15 cellular contexts compared by ENCODE assay signal in genomic region chr10:3104251-3104918, GRCh38. TPM values are rescaled to one million over a fixed set of nuclear protein-coding genes. Genes with fewer than 3 reads are reported as not detected.
DNase-seq lines count a peak whose midpoint lies in the region; ATAC-seq and TF ChIP-seq lines count a peak whose summit lies in the region.
"Had no signal": no experiment of that assay in that cellular context is flagged by ENCODE, and none has a peak within 500 bp of the region (broad histone marks: within the 10 kb centered on the region; RNA-seq: fewer than 3 reads in every experiment).

No MANE protein-coding gene starts in this region.

- H3K27ac ChIP-seq in angular gyrus (ENCODE audit: low read depth, low read length) (peak overlapping the region; percentile 70), esophagus squamous epithelium (peak overlapping the region in 3 of 4 donors; percentile 19 to 89 (median 80)), spleen (no peak overlapping the region), uterus (no peak overlapping the region)
- H3K27ac ChIP-seq: BLaER1 treated with 17β-estradiol and CSF1 and Interleukin-3, amounts not matched to agents 10 nM and 100 nM; left lung had no signal

- no peak for TF ChIP-seq POLR2A in esophagus squamous epithelium (IDR thresholded peaks at IDR 0.05)
- no peak for TF ChIP-seq POLR2A in spleen (IDR thresholded peaks at IDR 0.05)
- TF ChIP-seq POLR2A in uterus (IDR thresholded peaks at IDR 0.05): no peak

- H3K36me3 ChIP-seq in esophagus squamous epithelium (peaks cover 7 to 76% (median 18%) of the 10 kb centered on the region in 3 donors), spleen (peaks cover 0 to 90% (median 59%) of the 10 kb centered on the region in 6 donors), uterus (no peaks in the 10 kb centered on the region)

- intact Hi-C loops in esophagus squamous epithelium (cut with DNase I) (no loop called here), spleen (cut with DNase I; ENCODE audit: low total_unique reads) (no loop called here), uterus (cut with DNase I; ENCODE audit: low total_unique reads) (no loop called here)

- ATAC-seq in left lobe of liver (peak; percentile 10), GM21381 (IDR thresholded peaks at IDR 0.05; ENCODE audit: unreplicated experiment) (no peak)
- ATAC-seq: left lung; naive thymus-derived CD4-positive, alpha-beta T cell; stimulated activated effector memory CD8-positive, alpha-beta T cell treated with anti-CD3 and anti-CD28 coated beads, Interleukin-12 subunit alpha, Interleukin-12 subunit beta, amount 100 ng/mL, for 72 hours had no signal

- H3K9me3 ChIP-seq in esophagus squamous epithelium (no peaks in the 10 kb centered on the region), spleen (no peaks in the 10 kb centered on the region), uterus (no peaks in the 10 kb centered on the region)
- H3K9me3 ChIP-seq: BLaER1 treated with 17β-estradiol and CSF1 and Interleukin-3, amounts not matched to agents 10 nM and 100 nM; left lung; sigmoid colon had no signal

- peaks cover 14 to 67% (median 24%) of the 10 kb centered on the region in 3 donors for H3K4me1 ChIP-seq in esophagus squamous epithelium
- peaks cover 0 to 1% (median 0%) of the 10 kb centered on the region in 6 donors for H3K4me1 ChIP-seq in spleen
- H3K4me1 ChIP-seq in uterus: no peaks in the 10 kb centered on the region

- H3K4me3 ChIP-seq in esophagus squamous epithelium: no peak overlapping the region
- H3K4me3 ChIP-seq in spleen: no peak overlapping the region
- H3K4me3 ChIP-seq in uterus: no peak overlapping the region
- H3K4me3 ChIP-seq: BLaER1 treated with 17β-estradiol and CSF1 and Interleukin-3, amounts not matched to agents 10 nM and 100 nM; left lung; sigmoid colon had no signal

- WGBS in esophagus squamous epithelium, 2 donors: 82 to 85% methylated on average over 22 to 25 of the region's 28 CpGs
- 84 to 92% (median 88%) methylated on average over 25 to 28 of the region's 28 CpGs for WGBS in spleen, 5 donors

- H3K27me3 ChIP-seq in esophagus squamous epithelium (no peaks in the 10 kb centered on the region), spleen (replicated peaks in 1 of 7) (no peaks in the 10 kb centered on the region), uterus (no peaks in the 10 kb centered on the region)
- H3K27me3 ChIP-seq: BLaER1 treated with 17β-estradiol and CSF1 and Interleukin-3, amounts not matched to agents 10 nM and 100 nM; left lung; sigmoid colon had no signal

- no peak for TF ChIP-seq CTCF in esophagus squamous epithelium (IDR thresholded peaks at IDR 0.05)
- no peak for TF ChIP-seq CTCF in spleen (IDR thresholded peaks at IDR 0.05 in 8 of 11, conservative IDR thresholded peaks at IDR 0.05 in 3 of 11)
- TF ChIP-seq CTCF in uterus (IDR thresholded peaks at IDR 0.05): no peak

- DNase-seq in esophagus squamous epithelium (lab: John Stamatoyannopoulos, UW): no peak
- DNase-seq in left lobe of liver (ENCODE audit: low spot score): peak; percentile 62
- DNase-seq in spleen: peak; percentile 52
- no peak for DNase-seq in uterus
- DNase-seq in AG20443 (ENCODE audit: low spot score): no peak
- DNase-seq in activated naive CD4-positive, alpha-beta T cell treated with Interleukin-2 at 50 U/mL for 16 hours: no peak
- DNase-seq: activated naive CD4-positive, alpha-beta T cell treated with anti-CD3 and anti-CD28 coated beads, Interleukin-2, amount 10 ng/mL, durations not matched to agents 7 days and 5 days; naive thymus-derived CD4-positive, alpha-beta T cell; NCI-H774; sigmoid colon had no signal

RNA-seq across cellular contexts. Expression of gene PFKP, which starts 37.0 kb away (rescaled TPM):
- 10 to 100 TPM; 69.7 to 94.0 (median 86.4) TPM for total RNA-seq in esophagus squamous epithelium
- 4.3 TPM for total RNA-seq in left lobe of liver
- 10 to 100 TPM; 19.5 to 60.9 (median 28.8) TPM for total RNA-seq in spleen
- 10 to 100 TPM; 19.0 to 44.6 (median 21.3) TPM for polyA plus RNA-seq in spleen
- total RNA-seq in uterus: 10 to 100 TPM; 22.9 to 74.5 (median 43.8) TPM

Comparison
In these comparisons a context has a peak if more than half of its experiments do, and no peak if none do; other contexts are left out.
1. H3K27ac ChIP-seq: peak in angular gyrus (single experiment) and esophagus squamous epithelium (3 of 4); none in spleen (0 of 8) and uterus (0 of 2).
2. DNase-seq: peak in left lobe of liver (single experiment) and spleen (single experiment); none in esophagus squamous epithelium (single experiment), uterus (0 of 2), AG20443 (single experiment) and activated naive CD4-positive, alpha-beta T cell treated with Interleukin-2 at 50 U/mL for 16 hours (single experiment).